Comparison of ENCODE assay signal across 23 cellular contexts in genomic region chr10:126854726-126855125, GRCh38.
"Had no signal": no experiment of that assay in that cellular context is flagged by ENCODE, and none has a peak within 500 bp of the region (broad histone marks: within the 10 kb centered on the region; RNA-seq: fewer than 3 reads in every experiment).

No MANE protein-coding gene starts in this region.

- H3K4me1 Mint-ChIP-seq: immature natural killer cell had no signal

- H3K4me1 ChIP-seq: colonic mucosa, esophagus muscularis mucosa, foreskin keratinocyte, gastroesophageal sphincter, heart left ventricle, left lung, lower lobe of right lung had no signal

- H3K27ac Mint-ChIP-seq: dendritic cell treated with granulocyte-macrophage colony-stimulating factor and Interleukin-4, amounts not matched to agents 40 ng/mL and 50 ng/mL, for 4 days; immature natural killer cell; mesothelial cell of epicardium had no signal

- H3K36me3 ChIP-seq: colonic mucosa, esophagus muscularis mucosa, gastroesophageal sphincter, heart left ventricle, left lung, lower lobe of right lung had no signal

- H3K9me3 Mint-ChIP-seq: dendritic cell treated with granulocyte-macrophage colony-stimulating factor and Interleukin-4, amounts not matched to agents 40 ng/mL and 50 ng/mL, for 4 days; mesothelial cell of epicardium had no signal

- H3K27me3 ChIP-seq: colonic mucosa, esophagus muscularis mucosa, gastroesophageal sphincter, heart left ventricle, hepatocyte, left lung had no signal

- H3K4me3 Mint-ChIP-seq: dendritic cell treated with granulocyte-macrophage colony-stimulating factor and Interleukin-4, amounts not matched to agents 40 ng/mL and 50 ng/mL, for 4 days; immature natural killer cell; mesothelial cell of epicardium had no signal

- H3K27ac ChIP-seq: colonic mucosa, esophagus muscularis mucosa, foreskin keratinocyte, gastroesophageal sphincter, heart left ventricle, hepatocyte, left lung, lower lobe of right lung had no signal

- DNase-seq: cerebellar nuclear complex; colonic mucosa; cortex of kidney; effector CD4-positive, alpha-beta T cell; effector memory CD4-positive, alpha-beta T cell; foreskin keratinocyte; heart left ventricle; hypothalamus; immature natural killer cell; left cardiac atrium; left lung; left ventricle myocardium superior; lower lobe of right lung; mesenchymal stem cell; mucosa of descending colon had no signal

- H3K4me2 ChIP-seq: hepatocyte had no signal

- FAIRE-seq: endothelial cell of umbilical vein, frontal cortex, keratinocyte had no signal

- H3K79me2 ChIP-seq: hepatocyte had no signal

- H3K4me3 ChIP-seq: colonic mucosa, esophagus muscularis mucosa, gastroesophageal sphincter, heart left ventricle, hepatocyte, left lung, lower lobe of right lung, mucosa of descending colon had no signal

- H2AFZ ChIP-seq: hepatocyte had no signal

- H3K9me3 ChIP-seq: colonic mucosa, mucosa of descending colon had no signal

- H3K27me3 Mint-ChIP-seq: dendritic cell treated with granulocyte-macrophage colony-stimulating factor and Interleukin-4, amounts not matched to agents 40 ng/mL and 50 ng/mL, for 4 days had no signal

- ATAC-seq: foreskin keratinocyte, gastroesophageal sphincter, heart left ventricle, left cardiac atrium, left lung, left ventricle myocardium superior, lower lobe of right lung, mucosa of descending colon had no signal

- H3K36me3 Mint-ChIP-seq: immature natural killer cell, mesothelial cell of epicardium had no signal
